1 cellular context compared by ENCODE assay signal in the genomic region with DNA sequence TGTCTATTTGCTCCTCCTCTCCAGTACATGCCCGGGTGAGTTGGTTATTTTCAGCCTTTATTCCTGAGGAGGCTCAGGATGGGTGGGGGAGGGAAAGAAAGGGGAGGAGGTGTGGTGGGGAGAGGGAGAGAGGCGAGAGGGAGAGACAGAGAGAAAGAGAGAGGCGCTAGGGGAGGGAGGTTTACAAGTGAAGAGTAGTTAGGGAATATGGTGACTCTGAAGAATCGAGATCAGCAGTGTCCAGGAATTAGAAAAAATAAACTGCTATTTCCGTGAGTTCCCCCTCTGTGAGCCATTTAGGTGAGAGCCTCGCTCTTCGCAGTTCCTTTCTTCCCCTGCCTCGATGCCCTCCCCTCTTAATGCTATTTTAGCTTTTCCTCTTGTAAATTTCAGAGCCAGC.
TF ChIP-seq lines count a peak whose summit lies in the region.

No MANE protein-coding gene starts in this region.

TF ChIP-seq in IMR-90, 13 proteins besides CTCF, POLR2A, EP300 and RAD21 (continued from another document):
- TF ChIP-seq, protein P1, sequence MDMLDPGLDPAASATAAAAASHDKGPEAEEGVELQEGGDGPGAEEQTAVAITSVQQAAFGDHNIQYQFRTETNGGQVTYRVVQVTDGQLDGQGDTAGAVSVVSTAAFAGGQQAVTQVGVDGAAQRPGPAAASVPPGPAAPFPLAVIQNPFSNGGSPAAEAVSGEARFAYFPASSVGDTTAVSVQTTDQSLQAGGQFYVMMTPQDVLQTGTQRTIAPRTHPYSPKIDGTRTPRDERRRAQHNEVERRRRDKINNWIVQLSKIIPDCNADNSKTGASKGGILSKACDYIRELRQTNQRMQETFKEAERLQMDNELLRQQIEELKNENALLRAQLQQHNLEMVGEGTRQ (IDR thresholded peaks at IDR 0.05; ENCODE audit: low read depth, low read length), result no peak
- TF ChIP-seq MXI1 (IDR thresholded peaks at IDR 0.05; ENCODE audit: borderline replicate concordance, low read depth, low read length) (no peak), CHD1 (IDR thresholded peaks at IDR 0.05; ENCODE audit: low read depth, low read length) (no peak), CEBPB (IDR thresholded peaks at IDR 0.05; ENCODE audit: low read depth, low read length) (no peak), MAFK (IDR thresholded peaks at IDR 0.05; ENCODE audit: low read depth, low read length) (no peak), BHLHE40 (IDR thresholded peaks at IDR 0.05; ENCODE audit: low read depth, low read length) (no peak), NFE2L2 (IDR thresholded peaks at IDR 0.05; ENCODE audit: low read depth, low read length) (no peak), RCOR1 (IDR thresholded peaks at IDR 0.05; ENCODE audit: insufficient replicate concordance, low read length) (no peak)
- TF ChIP-seq, protein P2, sequence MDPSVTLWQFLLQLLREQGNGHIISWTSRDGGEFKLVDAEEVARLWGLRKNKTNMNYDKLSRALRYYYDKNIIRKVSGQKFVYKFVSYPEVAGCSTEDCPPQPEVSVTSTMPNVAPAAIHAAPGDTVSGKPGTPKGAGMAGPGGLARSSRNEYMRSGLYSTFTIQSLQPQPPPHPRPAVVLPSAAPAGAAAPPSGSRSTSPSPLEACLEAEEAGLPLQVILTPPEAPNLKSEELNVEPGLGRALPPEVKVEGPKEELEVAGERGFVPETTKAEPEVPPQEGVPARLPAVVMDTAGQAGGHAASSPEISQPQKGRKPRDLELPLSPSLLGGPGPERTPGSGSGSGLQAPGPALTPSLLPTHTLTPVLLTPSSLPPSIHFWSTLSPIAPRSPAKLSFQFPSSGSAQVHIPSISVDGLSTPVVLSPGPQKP (IDR thresholded peaks at IDR 0.05; ENCODE audit: borderline replicate concordance, low read depth, low read length), result no peak
